Comparison of ENCODE assay signal across 2 cellular contexts in the genomic region with DNA sequence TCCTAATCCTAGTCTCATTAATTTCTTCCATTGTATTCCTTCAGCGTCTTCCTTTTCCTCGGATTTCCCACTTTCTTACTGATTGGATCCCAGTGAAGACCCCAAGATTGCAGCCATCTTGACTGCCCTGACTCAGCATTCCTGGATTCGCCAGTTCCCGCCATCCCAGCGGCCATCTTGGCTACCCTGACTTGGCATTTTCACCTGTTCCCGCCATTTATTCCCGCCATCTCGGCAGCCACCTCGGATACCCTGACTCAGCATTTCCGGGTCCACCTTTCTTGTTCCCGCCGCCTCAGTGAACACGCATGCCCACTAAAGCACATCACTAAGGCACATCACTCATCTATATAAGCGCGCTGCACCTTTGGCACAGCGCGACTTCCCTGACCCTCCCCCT.
TF ChIP-seq lines count a peak whose summit lies in the region.

No MANE protein-coding gene starts in this region.

TF ChIP-seq in A549, 52 proteins besides CTCF, POLR2A, EP300 and RAD21:
- TF ChIP-seq, protein P1, sequence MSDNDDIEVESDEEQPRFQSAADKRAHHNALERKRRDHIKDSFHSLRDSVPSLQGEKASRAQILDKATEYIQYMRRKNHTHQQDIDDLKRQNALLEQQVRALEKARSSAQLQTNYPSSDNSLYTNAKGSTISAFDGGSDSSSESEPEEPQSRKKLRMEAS (IDR thresholded peaks at IDR 0.05), result no peak
- TF ChIP-seq, protein P2, sequence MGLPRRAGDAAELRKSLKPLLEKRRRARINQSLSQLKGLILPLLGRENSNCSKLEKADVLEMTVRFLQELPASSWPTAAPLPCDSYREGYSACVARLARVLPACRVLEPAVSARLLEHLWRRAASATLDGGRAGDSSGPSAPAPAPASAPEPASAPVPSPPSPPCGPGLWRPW (IDR thresholded peaks at IDR 0.05), result no peak
- TF ChIP-seq CEBPB (IDR thresholded peaks at IDR 0.05), result no peak
- TF ChIP-seq MAFK (IDR thresholded peaks at IDR 0.05; ENCODE audit: partially characterized antibody), result peak; percentile 86
- TF ChIP-seq MYC (IDR thresholded peaks at IDR 0.05; ENCODE audit: borderline replicate concordance, low read length), result no peak
- TF ChIP-seq KDM1A (IDR thresholded peaks at IDR 0.05; ENCODE audit: low read depth), result no peak
- TF ChIP-seq RNF2 (IDR thresholded peaks at IDR 0.05; ENCODE audit: borderline replicate concordance, low read depth), result no peak

TF ChIP-seq in WTC11, 78 proteins besides CTCF, POLR2A, EP300 and RAD21:
- TF ChIP-seq NFE2L1 (CRISPR knock-in tag; IDR thresholded peaks at IDR 0.05) (0 out of 2 replicates have a peak, but pooled peaks have one; percentile 29), JUN (CRISPR knock-in tag; IDR thresholded peaks at IDR 0.05) (no peak)
